ENCODE assay signal across 21 cellular contexts in genomic region chr6:167829513-167829912, GRCh38. TPM values are rescaled to one million over a fixed set of nuclear protein-coding genes. Genes with fewer than 3 reads are reported as not detected.
A peak's percentile ranks its signal among the peaks of the same experiment; 100 is the strongest.
DNase-seq lines count a peak whose midpoint lies in the region; ATAC-seq and TF ChIP-seq lines count a peak whose summit lies in the region.
"Had no signal": no experiment of that assay in that cellular context is flagged by ENCODE, and none has a peak within 500 bp of the region (broad histone marks: within the 10 kb centered on the region; RNA-seq: fewer than 3 reads in every experiment).

No MANE protein-coding gene starts in this region.

- TF ChIP-seq POLR2A in thyroid gland (IDR thresholded peaks at IDR 0.05), result no peak

- H3K36me3 ChIP-seq in iPS-18a (ENCODE audit: control insufficient read depth, low read depth, low read length) (no peaks in the 10 kb centered on the region), thyroid gland (no peaks in the 10 kb centered on the region)
- H3K36me3 ChIP-seq: neutrophil, sigmoid colon, thoracic aorta had no signal

- intact Hi-C loops in thyroid gland (cut with DNase I), result no loop called here

- ATAC-seq in WTC11, result no peak
- no peak for ATAC-seq in HG02763 (IDR thresholded peaks at IDR 0.05; ENCODE audit: unreplicated experiment)
- ATAC-seq in naive thymus-derived CD8-positive, alpha-beta T cell, result no peak

- H3K9me3 ChIP-seq in iPS-18a (ENCODE audit: control insufficient read depth, low read depth, low read length) (no peaks in the 10 kb centered on the region), thyroid gland (no peaks in the 10 kb centered on the region)
- H3K9me3 ChIP-seq: neutrophil, sigmoid colon, thoracic aorta had no signal

- H3K27ac Mint-ChIP-seq in T-helper 1 cell treated with Interleukin-12 subunit alpha and Interleukin-12 subunit beta and Interleukin-4 antibody, amounts not matched to agents 30 μg/mL and 1 μg/mL, for 36 hours, result no peak overlapping the region
- H3K27ac Mint-ChIP-seq in WTC11, result no peak overlapping the region
- no peak overlapping the region for H3K27ac Mint-ChIP-seq in naive thymus-derived CD8-positive, alpha-beta T cell
- H3K27ac Mint-ChIP-seq: activated naive CD8-positive, alpha-beta T cell treated with anti-CD3 and anti-CD28 coated beads for 36 hours; memory B cell had no signal

- peaks cover 57% of the 10 kb centered on the region for H3K4me1 Mint-ChIP-seq in T-helper 1 cell treated with Interleukin-12 subunit alpha and Interleukin-12 subunit beta and Interleukin-4 antibody, amounts not matched to agents 30 μg/mL and 1 μg/mL, for 36 hours (ENCODE audit: low read depth)
- H3K4me1 Mint-ChIP-seq in WTC11, result peaks cover 65% of the 10 kb centered on the region
- H3K4me1 Mint-ChIP-seq in naive thymus-derived CD8-positive, alpha-beta T cell, result peaks cover 10 to 28% (median 23%) of the 10 kb centered on the region in 4 donors

- peak overlapping the region; percentile 14 for H3K4me3 Mint-ChIP-seq in T-helper 1 cell treated with Interleukin-12 subunit alpha and Interleukin-12 subunit beta and Interleukin-4 antibody, amounts not matched to agents 30 μg/mL and 1 μg/mL, for 36 hours
- peak overlapping the region; percentile 94 for H3K4me3 Mint-ChIP-seq in WTC11
- no peak overlapping the region for H3K4me3 Mint-ChIP-seq in naive thymus-derived CD8-positive, alpha-beta T cell
- H3K4me3 Mint-ChIP-seq: activated naive CD8-positive, alpha-beta T cell treated with anti-CD3 and anti-CD28 coated beads for 36 hours; memory B cell had no signal

- POLR2A ChIA-PET in WTC11 (lab: Charles Lee), result no interaction called here
- POLR2A ChIA-PET in naive thymus-derived CD8-positive, alpha-beta T cell (lab: Charles Lee), result no interaction called here

- DNase-seq in T-helper 1 cell, result no peak
- DNase-seq in WTC11 (ENCODE audit: low spot score), result no peak
- no peak for DNase-seq in thyroid gland
- DNase-seq in activated CD4-positive, alpha-beta T cell treated with anti-CD3 and anti-CD28 coated beads, Interleukin-2, amount 50 U/mL, for 1 hour, result no peak
- DNase-seq in naive thymus-derived CD8-positive, alpha-beta T cell, result no peak
- DNase-seq: 8988T; activated CD4-positive, alpha-beta T cell treated with anti-CD3 and anti-CD28 coated beads for 48 hours; activated naive CD8-positive, alpha-beta T cell treated with anti-CD3 and anti-CD28 coated beads for 36 hours; C1 segment of cervical spinal cord; cerebellar nuclear complex; GM23248; NCI-H774; RPMI8226; sigmoid colon; stimulated activated CD4-positive, alpha-beta T cell treated with anti-CD3 and anti-CD28 coated beads, Interleukin-2, amount 100 ng/mL, for 48 hours had no signal

- peak overlapping the region; percentile 14 for H3K9ac ChIP-seq in iPS-18a (ENCODE audit: low read length)
- H3K9ac ChIP-seq: GM23248 had no signal

- H3K4me3 ChIP-seq in iPS-18a (ENCODE audit: low read length), result peak overlapping the region; percentile 6
- no peak overlapping the region for H3K4me3 ChIP-seq in thyroid gland (replicated peaks in 1 of 3)
- H3K4me3 ChIP-seq: GM23248, sigmoid colon, thoracic aorta had no signal

- H3K4me1 ChIP-seq in iPS-18a (ENCODE audit: control insufficient read depth, low read depth, low read length) (peaks cover 38% of the 10 kb centered on the region), thyroid gland (peaks cover 34 to 45% of the 10 kb centered on the region in 2 donors)

- peaks cover 11% of the 10 kb centered on the region for H3K36me3 Mint-ChIP-seq in T-helper 1 cell treated with Interleukin-12 subunit alpha and Interleukin-12 subunit beta and Interleukin-4 antibody, amounts not matched to agents 30 μg/mL and 1 μg/mL, for 36 hours (ENCODE audit: low read depth)
- H3K36me3 Mint-ChIP-seq in WTC11, result peaks cover under 1% of the 10 kb centered on the region; the same call in 1 of the 2 replicates
- H3K36me3 Mint-ChIP-seq in naive thymus-derived CD8-positive, alpha-beta T cell, result peaks cover 0 to 12% (median 4%) of the 10 kb centered on the region in 3 donors
- H3K36me3 Mint-ChIP-seq: memory B cell had no signal

- H3K27me3 ChIP-seq in iPS-18a (ENCODE audit: control insufficient read depth, insufficient read depth, low read length) (peaks cover 3% of the 10 kb centered on the region), thyroid gland (no peaks in the 10 kb centered on the region)
- H3K27me3 ChIP-seq: sigmoid colon had no signal

- H3K27me3 Mint-ChIP-seq in T-helper 1 cell treated with Interleukin-12 subunit alpha and Interleukin-12 subunit beta and Interleukin-4 antibody, amounts not matched to agents 30 μg/mL and 1 μg/mL, for 36 hours (ENCODE audit: low read depth), result peaks cover 58% of the 10 kb centered on the region
- H3K27me3 Mint-ChIP-seq in WTC11 (ENCODE audit: low read depth), result peaks cover 5% of the 10 kb centered on the region; the same call in 1 of the 2 replicates
- H3K27me3 Mint-ChIP-seq in naive thymus-derived CD8-positive, alpha-beta T cell, result peaks cover 20 to 68% (median 62%) of the 10 kb centered on the region in 5 donors
- H3K27me3 Mint-ChIP-seq: memory B cell had no signal

- no peaks in the 10 kb centered on the region for H3K9me3 Mint-ChIP-seq in T-helper 1 cell treated with Interleukin-12 subunit alpha and Interleukin-12 subunit beta and Interleukin-4 antibody, amounts not matched to agents 30 μg/mL and 1 μg/mL, for 36 hours
- no peaks in the 10 kb centered on the region for H3K9me3 Mint-ChIP-seq in WTC11
- H3K9me3 Mint-ChIP-seq in naive thymus-derived CD8-positive, alpha-beta T cell, result peaks cover 0 to 30% (median 0%) of the 10 kb centered on the region in 9 donors
- H3K9me3 Mint-ChIP-seq: activated naive CD8-positive, alpha-beta T cell treated with anti-CD3 and anti-CD28 coated beads for 36 hours; memory B cell had no signal

- CTCF ChIA-PET in WTC11 (lab: Charles Lee), result no interaction called here

- H3K27ac ChIP-seq in iPS-18a (ENCODE audit: low read length) (no peak overlapping the region), thyroid gland (peak overlapping the region; percentile 78 to 95 (median 95))
- H3K27ac ChIP-seq: GM23248, neutrophil, sigmoid colon, thoracic aorta had no signal

- TF ChIP-seq CTCF in WTC11 (IDR thresholded peaks at IDR 0.05), result no peak
- no peak for TF ChIP-seq CTCF in thyroid gland (IDR thresholded peaks at IDR 0.05)

TF ChIP-seq in WTC11, 78 proteins besides CTCF, POLR2A, EP300 and RAD21 (continues in another document):
- TF ChIP-seq, protein P1, sequence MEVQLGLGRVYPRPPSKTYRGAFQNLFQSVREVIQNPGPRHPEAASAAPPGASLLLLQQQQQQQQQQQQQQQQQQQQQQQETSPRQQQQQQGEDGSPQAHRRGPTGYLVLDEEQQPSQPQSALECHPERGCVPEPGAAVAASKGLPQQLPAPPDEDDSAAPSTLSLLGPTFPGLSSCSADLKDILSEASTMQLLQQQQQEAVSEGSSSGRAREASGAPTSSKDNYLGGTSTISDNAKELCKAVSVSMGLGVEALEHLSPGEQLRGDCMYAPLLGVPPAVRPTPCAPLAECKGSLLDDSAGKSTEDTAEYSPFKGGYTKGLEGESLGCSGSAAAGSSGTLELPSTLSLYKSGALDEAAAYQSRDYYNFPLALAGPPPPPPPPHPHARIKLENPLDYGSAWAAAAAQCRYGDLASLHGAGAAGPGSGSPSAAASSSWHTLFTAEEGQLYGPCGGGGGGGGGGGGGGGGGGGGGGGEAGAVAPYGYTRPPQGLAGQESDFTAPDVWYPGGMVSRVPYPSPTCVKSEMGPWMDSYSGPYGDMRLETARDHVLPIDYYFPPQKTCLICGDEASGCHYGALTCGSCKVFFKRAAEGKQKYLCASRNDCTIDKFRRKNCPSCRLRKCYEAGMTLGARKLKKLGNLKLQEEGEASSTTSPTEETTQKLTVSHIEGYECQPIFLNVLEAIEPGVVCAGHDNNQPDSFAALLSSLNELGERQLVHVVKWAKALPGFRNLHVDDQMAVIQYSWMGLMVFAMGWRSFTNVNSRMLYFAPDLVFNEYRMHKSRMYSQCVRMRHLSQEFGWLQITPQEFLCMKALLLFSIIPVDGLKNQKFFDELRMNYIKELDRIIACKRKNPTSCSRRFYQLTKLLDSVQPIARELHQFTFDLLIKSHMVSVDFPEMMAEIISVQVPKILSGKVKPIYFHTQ (CRISPR knock-in tag; IDR thresholded peaks at IDR 0.05), result no peak
- TF ChIP-seq NR2C2 (CRISPR knock-in tag; IDR thresholded peaks at IDR 0.05) (no peak), OVOL2 (CRISPR knock-in tag; IDR thresholded peaks at IDR 0.05; ENCODE audit: borderline replicate concordance) (no peak), TP53 (CRISPR knock-in tag; IDR thresholded peaks at IDR 0.05) (no peak)
- TF ChIP-seq, protein P2, sequence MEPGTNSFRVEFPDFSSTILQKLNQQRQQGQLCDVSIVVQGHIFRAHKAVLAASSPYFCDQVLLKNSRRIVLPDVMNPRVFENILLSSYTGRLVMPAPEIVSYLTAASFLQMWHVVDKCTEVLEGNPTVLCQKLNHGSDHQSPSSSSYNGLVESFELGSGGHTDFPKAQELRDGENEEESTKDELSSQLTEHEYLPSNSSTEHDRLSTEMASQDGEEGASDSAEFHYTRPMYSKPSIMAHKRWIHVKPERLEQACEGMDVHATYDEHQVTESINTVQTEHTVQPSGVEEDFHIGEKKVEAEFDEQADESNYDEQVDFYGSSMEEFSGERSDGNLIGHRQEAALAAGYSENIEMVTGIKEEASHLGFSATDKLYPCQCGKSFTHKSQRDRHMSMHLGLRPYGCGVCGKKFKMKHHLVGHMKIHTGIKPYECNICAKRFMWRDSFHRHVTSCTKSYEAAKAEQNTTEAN (CRISPR knock-in tag; IDR thresholded peaks at IDR 0.05), result no peak

RNA-seq across cellular contexts. Expression of gene AFDN, which starts 2.8 kb away (rescaled TPM):
- total RNA-seq in WTC11 (2021) (181 to 182 TPM (median 182 TPM) in 3 replicates), thyroid gland (100 to 1,000 TPM; 196 to 311 (median 224) TPM)
- total RNA-seq in naive thymus-derived CD8-positive, alpha-beta T cell, result 1 to 10 TPM; 9.4 to 9.6 TPM
- 1 to 10 TPM in 1 of 3 donors, under 1 TPM in 1, not detected in 1; 0.46 to 1.2 TPM for polyA plus RNA-seq in naive thymus-derived CD8-positive, alpha-beta T cell

Comparison
In these comparisons a context has a peak if more than half of its experiments do, and no peak if none do; other contexts are left out.
1. H3K4me3 Mint-ChIP-seq: peak in T-helper 1 cell treated with Interleukin-12 subunit alpha and Interleukin-12 subunit beta and Interleukin-4 antibody, amounts not matched to agents 30 μg/mL and 1 μg/mL, for 36 hours (single experiment) and WTC11 (single experiment); none in naive thymus-derived CD8-positive, alpha-beta T cell (0 of 10).
2. RNA of gene AFDN, which starts 2.8 kb away (total RNA-seq): 196 to 311 TPM in thyroid gland and 181 to 182 TPM in WTC11; 9.4 to 9.6 TPM in naive thymus-derived CD8-positive, alpha-beta T cell; every median in the first group is over 10 times any median in the second.